10 cellular contexts compared by ENCODE assay signal in genomic region chr22:20395181-20395896, GRCh38. TPM values are rescaled to one million over a fixed set of nuclear protein-coding genes. Genes with fewer than 3 reads are reported as not detected.
A peak's percentile ranks its signal among the peaks of the same experiment; 100 is the strongest.
DNase-seq lines count a peak whose midpoint lies in the region; ATAC-seq and TF ChIP-seq lines count a peak whose summit lies in the region.
"Had no signal": no experiment of that assay in that cellular context is flagged by ENCODE, and none has a peak within 500 bp of the region (broad histone marks: within the 10 kb centered on the region; RNA-seq: fewer than 3 reads in every experiment).

No MANE protein-coding gene starts in this region.

- H3K27ac Mint-ChIP-seq in CD8-positive, alpha-beta memory T cell = peak overlapping the region in 7 of 8 donors; percentile 15 to 95 (median 68)
- H3K27ac Mint-ChIP-seq in nephron progenitor cell = no peak overlapping the region

- no peak overlapping the region for H3K4me3 ChIP-seq in CD8-positive, alpha-beta memory T cell (ENCODE audit: low read length)
- H3K4me3 ChIP-seq in Loucy (ENCODE audit: low read length, poor library complexity, severe bottlenecking) = peak overlapping the region; percentile 97
- peak overlapping the region; percentile 88 for H3K4me3 ChIP-seq in coronary artery
- no peak overlapping the region for H3K4me3 ChIP-seq in WERI-Rb-1 (ENCODE audit: low read depth, low read length)
- peak overlapping the region in 1 of 4 donors; percentile 63 for H3K4me3 ChIP-seq in tibial nerve

- 0 out of 2 replicates have a peak, but pooled peaks cover 4% of the 10 kb centered on the region for H3F3A ChIP-seq in Loucy (ENCODE audit: low read depth)

- H3K36me3 ChIP-seq in CD8-positive, alpha-beta memory T cell (ENCODE audit: insufficient read depth, low read length) = no peaks in the 10 kb centered on the region
- H3K36me3 ChIP-seq in Loucy (ENCODE audit: insufficient read depth, low read length) = no peaks in the 10 kb centered on the region
- H3K36me3 ChIP-seq in WERI-Rb-1 = peaks cover 5% of the 10 kb centered on the region
- H3K36me3 ChIP-seq in tibial nerve = no peaks in the 10 kb centered on the region

- no peaks in the 10 kb centered on the region for H3K27me3 Mint-ChIP-seq in CD8-positive, alpha-beta memory T cell
- peaks cover 11% of the 10 kb centered on the region for H3K27me3 Mint-ChIP-seq in nephron progenitor cell (ENCODE audit: low read depth, poor library complexity)

- no peak for ATAC-seq in GM21737 (IDR thresholded peaks at IDR 0.05; ENCODE audit: unreplicated experiment)

- no peak overlapping the region for H3K27ac ChIP-seq in CD8-positive, alpha-beta memory T cell (ENCODE audit: low read depth, low read length)
- H3K27ac ChIP-seq in coronary artery (no peak overlapping the region), WERI-Rb-1 (no peak overlapping the region), tibial nerve (no peak overlapping the region)

- H3K9me3 Mint-ChIP-seq in CD8-positive, alpha-beta memory T cell = no peaks in the 10 kb centered on the region
- H3K9me3 Mint-ChIP-seq in nephron progenitor cell = no peaks in the 10 kb centered on the region

- peaks cover 60% of the 10 kb centered on the region for H3K79me2 ChIP-seq in Loucy (ENCODE audit: insufficient read depth, low read length)

- H3K9me3 ChIP-seq in CD8-positive, alpha-beta memory T cell (ENCODE audit: low read length) = no peaks in the 10 kb centered on the region
- H3K9me3 ChIP-seq in Loucy (ENCODE audit: insufficient read depth, low read depth, low read length) = no peaks in the 10 kb centered on the region
- H3K9me3 ChIP-seq in WERI-Rb-1 (ENCODE audit: severe bottlenecking) = no peaks in the 10 kb centered on the region
- H3K9me3 ChIP-seq in tibial nerve = no peaks in the 10 kb centered on the region

- WGBS in tibial nerve, 2 donors = 77 to 82% methylated on average over 19 to 20 of the region's 20 CpGs

- peaks cover 7% of the 10 kb centered on the region for H4K20me1 ChIP-seq in Loucy (ENCODE audit: insufficient read depth, low read length, poor library complexity, severe bottlenecking)

- peaks cover 0 to 10% (median 7%) of the 10 kb centered on the region in 3 donors for H3K36me3 Mint-ChIP-seq in CD8-positive, alpha-beta memory T cell
- H3K36me3 Mint-ChIP-seq in nephron progenitor cell (ENCODE audit: low read depth) = peaks cover 18% of the 10 kb centered on the region

- H2AFZ ChIP-seq in Loucy (ENCODE audit: low read length) = no peak overlapping the region

- DNase-seq in CD8-positive, alpha-beta memory T cell = no peak
- DNase-seq in coronary artery (ENCODE audit: low spot score) (peak; percentile 70), nephron progenitor cell (no peak), WERI-Rb-1 (no peak), tibial nerve (ENCODE audit: low spot score in 2 of 2) (no peak), HUDEP-2 (lab: John Stamatoyannopoulos, UW; ENCODE audit: unreplicated experiment in 76 of 76) (no peak)
- DNase-seq: left ventricle myocardium superior, NCI-H1105 had no signal

- POLR2A ChIA-PET in CD8-positive, alpha-beta memory T cell (lab: Charles Lee) = interaction anchor here (0.6 to 1.1 kb wide), 2 partner anchors 73 to 95 kb away, joined by 3 read pairs; no protein-coding TSS in a partner anchor

- no peaks in the 10 kb centered on the region for H3K27me3 ChIP-seq in CD8-positive, alpha-beta memory T cell (ENCODE audit: insufficient read depth, low read length, poor library complexity, severe bottlenecking)
- no peaks in the 10 kb centered on the region for H3K27me3 ChIP-seq in Loucy (ENCODE audit: insufficient read depth, low read length, poor library complexity, severe bottlenecking)
- no peaks in the 10 kb centered on the region for H3K27me3 ChIP-seq in WERI-Rb-1 (ENCODE audit: insufficient read depth, low read depth, severe bottlenecking)
- H3K27me3 ChIP-seq in tibial nerve = no peaks in the 10 kb centered on the region

- TF ChIP-seq EP300 in tibial nerve (IDR thresholded peaks at IDR 0.05) = no peak

- peak overlapping the region; percentile 80 for H3K4me2 ChIP-seq in Loucy (ENCODE audit: low read depth, low read length, poor library complexity, severe bottlenecking)

- H3K9me2 ChIP-seq in Loucy (replicated peaks; ENCODE audit: low read depth, low read length) = no peaks in the 10 kb centered on the region

- H3K4me3 Mint-ChIP-seq in CD8-positive, alpha-beta memory T cell = peak overlapping the region; percentile 77 to 94 (median 91)
- H3K4me3 Mint-ChIP-seq in nephron progenitor cell = peak overlapping the region; percentile 85

- no peak for TF ChIP-seq CTCF in Loucy (conservative IDR thresholded peaks at IDR 0.05; ENCODE audit: low read length)
- no peak for TF ChIP-seq CTCF in coronary artery (IDR thresholded peaks at IDR 0.05)
- no peak for TF ChIP-seq CTCF in nephron progenitor cell (IDR thresholded peaks at IDR 0.05)
- no peak for TF ChIP-seq CTCF in WERI-Rb-1 (IDR thresholded peaks at IDR 0.05; ENCODE audit: low read depth, low read length)
- TF ChIP-seq CTCF in tibial nerve (IDR thresholded peaks at IDR 0.05) = no peak

- H3K4me1 ChIP-seq in CD8-positive, alpha-beta memory T cell (ENCODE audit: insufficient read depth, low read length) = peaks cover 30% of the 10 kb centered on the region
- H3K4me1 ChIP-seq in Loucy (ENCODE audit: insufficient read depth, low read length, poor library complexity, severe bottlenecking) = peaks cover 34% of the 10 kb centered on the region
- peaks cover 0 to 35% (median 11%) of the 10 kb centered on the region in 4 donors for H3K4me1 ChIP-seq in tibial nerve

- H3K9ac ChIP-seq in Loucy (ENCODE audit: low read depth, low read length, poor library complexity, severe bottlenecking) = peak overlapping the region; percentile 90

- CTCF ChIA-PET in CD8-positive, alpha-beta memory T cell (lab: Charles Lee) = interaction anchor here (1.2 to 1.4 kb wide), 3 partner anchors 9 to 309 kb away, joined by 3 to 5 read pairs (median 4); no protein-coding TSS in a partner anchor

- peaks cover 39 to 52% (median 48%) of the 10 kb centered on the region in 3 donors for H3K4me1 Mint-ChIP-seq in CD8-positive, alpha-beta memory T cell
- peaks cover 51% of the 10 kb centered on the region for H3K4me1 Mint-ChIP-seq in nephron progenitor cell

- no peak for TF ChIP-seq POLR2A in tibial nerve (IDR thresholded peaks at IDR 0.05)

RNA-seq across cellular contexts. Expression of gene ZNF74, which starts 1.4 kb away (rescaled TPM):
- total RNA-seq in CD8-positive, alpha-beta memory T cell = 10 to 100 TPM; 12.3 to 15.3 TPM
- polyA plus RNA-seq in CD8-positive, alpha-beta memory T cell = 13.0 TPM
- 10 to 100 TPM in 2 of 4 donors, 1 to 10 TPM in 2; 8.7 to 13.5 (median 10.2) TPM for total RNA-seq in tibial nerve

RNA-seq across cellular contexts. Expression of gene SCARF2, which starts 42.3 kb away (rescaled TPM):
- under 1 TPM; 0.31 to 0.50 TPM for total RNA-seq in CD8-positive, alpha-beta memory T cell
- 1.5 TPM for polyA plus RNA-seq in CD8-positive, alpha-beta memory T cell
- total RNA-seq in tibial nerve = 10 to 100 TPM; 28.4 to 72.0 (median 53.1) TPM

Comparison
In these comparisons a context has a peak if more than half of its experiments do, and no peak if none do; other contexts are left out.
1. H3K4me3 ChIP-seq: peak in Loucy (single experiment) and coronary artery (single experiment); none in CD8-positive, alpha-beta memory T cell (single experiment) and WERI-Rb-1 (single experiment).
2. RNA of gene SCARF2, which starts 42.3 kb away (total RNA-seq): 28.4 to 72.0 TPM in tibial nerve; 0.31 to 0.50 TPM in CD8-positive, alpha-beta memory T cell; every median in the first group is over 10 times any median in the second.